Comparison of ENCODE assay signal across 26 cellular contexts in genomic region chr11:65243773-65244172, GRCh38.
"Had no signal": no experiment of that assay in that cellular context is flagged by ENCODE, and none has a peak within 500 bp of the region (broad histone marks: within the 10 kb centered on the region; RNA-seq: fewer than 3 reads in every experiment).

No MANE protein-coding gene starts in this region.

- H3K36me3 Mint-ChIP-seq: activated naive CD4-positive, alpha-beta T cell treated with anti-CD3 and anti-CD28 coated beads, Interleukin-2, amount 10 ng/mL, durations not matched to agents 7 days and 5 days had no signal

- H3K27me3 Mint-ChIP-seq: activated CD4-positive, alpha-beta memory T cell treated with anti-CD3 and anti-CD28 coated beads, Interleukin-2, amount 10 ng/mL, durations not matched to agents 7 days and 5 days had no signal

- H3K9me3 ChIP-seq: breast epithelium, SJCRH30, SK-N-SH had no signal

- ATAC-seq: activated CD4-positive, alpha-beta T cell treated with anti-CD3 and anti-CD28 coated beads for 36 hours; activated T-cell treated with anti-CD3 and anti-CD28 coated beads, Interleukin-2, amount 50 U/mL, for 72 hours; Panc1; Right ventricle myocardium inferior had no signal

- H3K27ac Mint-ChIP-seq: activated CD4-positive, alpha-beta memory T cell treated with anti-CD3 and anti-CD28 coated beads, Interleukin-2, amount 10 ng/mL, durations not matched to agents 7 days and 5 days; activated CD4-positive, alpha-beta T cell treated with anti-CD3 and anti-CD28 coated beads for 36 hours; activated naive CD4-positive, alpha-beta T cell treated with anti-CD3 and anti-CD28 coated beads, Interleukin-2, amount 10 ng/mL, durations not matched to agents 7 days and 5 days; activated T-cell treated with anti-CD3 and anti-CD28 coated beads, Interleukin-2, amount 50 U/mL, for 72 hours; activated T-helper 2 cell treated with anti-CD3 and anti-CD28 coated beads, Interferon-gamma antibody, Interleukin-2, Interleukin-4, amounts not matched to agents 10 μg/mL and 5 μg/mL and 100 μg/mL, durations not matched to agents 14 hours and 24 hours and 36 hours had no signal

- H3K9ac ChIP-seq: SK-N-SH had no signal

- H3K4me2 ChIP-seq: SK-N-SH had no signal

- H3K4me3 ChIP-seq: breast epithelium, SJCRH30 had no signal

- DNase-seq: activated CD4-positive, alpha-beta memory T cell treated with anti-CD3 and anti-CD28 coated beads, Interleukin-2, amount 10 ng/mL, durations not matched to agents 7 days and 5 days; activated CD4-positive, alpha-beta T cell treated with anti-CD3 and anti-CD28 coated beads for 36 hours; activated CD4-positive, alpha-beta T cell treated with anti-CD3 and anti-CD28 coated beads, Interleukin-2, amount 50 U/mL, for 1 hour; activated gamma-delta T cell treated with Interleukin-2 at 50 U/mL for 16 hours; activated naive CD4-positive, alpha-beta T cell treated with anti-CD3 and anti-CD28 coated beads, Interleukin-2, amount 10 ng/mL, durations not matched to agents 7 days and 5 days; activated T-cell treated with anti-CD3 and anti-CD28 coated beads, Interleukin-2, amount 50 U/mL, for 72 hours; aorta; caudate nucleus; Karpas-422; MM.1S; NCI-H1105 treated with DMSO at 0.1 percent for 48 hours; NCI-H1436 treated with DMSO at 0.1 percent for 48 hours; NCI-H187 treated with DMSO at 0.1 percent for 48 hours; NCI-H2081 treated with DMSO at 0.1 percent for 48 hours; NCI-H226; NCI-H526; OCI-M1; RPMI8226; SJCRH30; SK-N-SH; T-helper 1 cell had no signal

- H3K4me1 Mint-ChIP-seq: activated CD4-positive, alpha-beta memory T cell treated with anti-CD3 and anti-CD28 coated beads, Interleukin-2, amount 10 ng/mL, durations not matched to agents 7 days and 5 days; activated CD4-positive, alpha-beta T cell treated with anti-CD3 and anti-CD28 coated beads for 36 hours; activated naive CD4-positive, alpha-beta T cell treated with anti-CD3 and anti-CD28 coated beads, Interleukin-2, amount 10 ng/mL, durations not matched to agents 7 days and 5 days had no signal

- H3K27me3 ChIP-seq: breast epithelium had no signal

- H3K36me3 ChIP-seq: breast epithelium, SJCRH30 had no signal

- H3K4me1 ChIP-seq: breast epithelium, SJCRH30 had no signal

- H3K4me3 Mint-ChIP-seq: activated CD4-positive, alpha-beta memory T cell treated with anti-CD3 and anti-CD28 coated beads, Interleukin-2, amount 10 ng/mL, durations not matched to agents 7 days and 5 days; activated CD4-positive, alpha-beta T cell treated with anti-CD3 and anti-CD28 coated beads for 36 hours; activated naive CD4-positive, alpha-beta T cell treated with anti-CD3 and anti-CD28 coated beads, Interleukin-2, amount 10 ng/mL, durations not matched to agents 7 days and 5 days; activated T-cell treated with anti-CD3 and anti-CD28 coated beads, Interleukin-2, amount 50 U/mL, for 72 hours had no signal

- H3K27ac ChIP-seq: breast epithelium, SJCRH30, VCaP had no signal
